In genomic region chr13:22030321-22030720, GRCh38 we compare ENCODE assay signal across 21 cellular contexts.
DNase-seq lines count a peak whose midpoint lies in the region; ATAC-seq and TF ChIP-seq lines count a peak whose summit lies in the region.
"Had no signal": no experiment of that assay in that cellular context is flagged by ENCODE, and none has a peak within 500 bp of the region (broad histone marks: within the 10 kb centered on the region; RNA-seq: fewer than 3 reads in every experiment).

No MANE protein-coding gene starts in this region.

- intact Hi-C loops in IMR-90 (cut with micrococcal nuclease): no loop called here
- intact Hi-C loops in vagina (cut with DNase I): no loop called here
- intact Hi-C loops in CD4-positive, alpha-beta T cell (cut with DNase I, micrococcal nuclease): no loop called here
- intact Hi-C loops in PC-3 (cut with micrococcal nuclease): no loop called here

- no peak for DNase-seq in CD4-positive, CD25-positive, alpha-beta regulatory T cell
- DNase-seq in IMR-90: no peak
- DNase-seq in nephron progenitor cell: no peak
- peak in 1 of 2 donors; percentile 79 for DNase-seq in vagina (ENCODE audit: extremely low spot score in 2 of 2)
- no peak for DNase-seq in NCI-H1436 (lab: John Stamatoyannopoulos, UW)
- no peak for DNase-seq in CD4-positive, alpha-beta T cell
- DNase-seq in PC-3: no peak
- DNase-seq: 8988T; ACHN; BE2C; C1 segment of cervical spinal cord; CD4-positive, alpha-beta memory T cell; CD8-positive, alpha-beta memory T cell; COR-L47; DMS 273 treated with DMSO at 0.1 percent for 48 hours; DMS153; DMS53; DMS79 treated with DMSO at 0.1 percent for 48 hours; GF-D8 had no signal

- no peak for ATAC-seq in CD4-positive, CD25-positive, alpha-beta regulatory T cell (ENCODE audit: low read depth in 2 of 2)
- ATAC-seq in IMR-90 (ENCODE audit: low read depth) (no peak), PC-3 (no peak)
- ATAC-seq in CD4-positive, alpha-beta T cell (ENCODE audit: poor library complexity): no peak

- WGBS in IMR-90 (ENCODE audit: extremely low coverage in 2 of 2, insufficient read length in 1 of 2), 2 experiments: 74% methylated on average over 4 of the region's 6 CpGs; no CpG with 5 or more reads in 1 of the 2 experiments

- CTCF ChIA-PET in IMR-90 (lab: Yijun Ruan, JAX) (no interaction called here), PC-3 (lab: Charles Lee) (no interaction called here)
- CTCF ChIA-PET in CD4-positive, alpha-beta T cell (lab: Charles Lee): no interaction called here

- no peak overlapping the region for H2AK5ac ChIP-seq in IMR-90 (ENCODE audit: low read depth, low read length)

- no peak overlapping the region for H2BK20ac ChIP-seq in IMR-90 (ENCODE audit: low read depth, low read length)

- no peaks in the 10 kb centered on the region for H3K4me1 ChIP-seq in CD4-positive, CD25-positive, alpha-beta regulatory T cell (ENCODE audit: control insufficient read depth, insufficient read depth, low read length, poor library complexity, severe bottlenecking)
- H3K4me1 ChIP-seq in IMR-90 (ENCODE audit: control insufficient read depth, insufficient read depth, low read length): no peaks in the 10 kb centered on the region
- H3K4me1 ChIP-seq in vagina: no peaks in the 10 kb centered on the region
- no peaks in the 10 kb centered on the region for H3K4me1 ChIP-seq in PC-3 (ENCODE audit: insufficient read depth, low read length)
- H3K4me1 ChIP-seq: BE2C, BLaER1 had no signal

- H3K27ac ChIP-seq in CD4-positive, CD25-positive, alpha-beta regulatory T cell (ENCODE audit: insufficient read depth, low read length, poor library complexity, severe bottlenecking): no peak overlapping the region
- H3K27ac ChIP-seq in IMR-90 (ENCODE audit: insufficient read depth, low read length): no peak overlapping the region
- H3K27ac ChIP-seq in vagina: peak overlapping the region; percentile 9
- H3K27ac ChIP-seq in CD4-positive, alpha-beta T cell (ENCODE audit: low read depth, low read length): no peak overlapping the region
- H3K27ac ChIP-seq in PC-3 (ENCODE audit: low read length): no peak overlapping the region
- H3K27ac ChIP-seq: BLaER1 had no signal

- no peak overlapping the region for H3K14ac ChIP-seq in IMR-90 (replicated peaks; ENCODE audit: low read depth, low read length)

- H3K27me3 Mint-ChIP-seq in CD4-positive, CD25-positive, alpha-beta regulatory T cell: no peaks in the 10 kb centered on the region
- peaks cover 5% of the 10 kb centered on the region for H3K27me3 Mint-ChIP-seq in nephron progenitor cell (ENCODE audit: low read depth, poor library complexity)
- H3K27me3 Mint-ChIP-seq in CD4-positive, alpha-beta T cell: peaks cover 4% of the 10 kb centered on the region

- H2BK5ac ChIP-seq in IMR-90 (ENCODE audit: low read depth, low read length, poor library complexity, severe bottlenecking): no peak overlapping the region

- H3F3A ChIP-seq in PC-3 (ENCODE audit: low read length, unreplicated experiment): no peaks in the 10 kb centered on the region

- in situ Hi-C loops in IMR-90 (cut with MboI; ENCODE audit: low sequenced_read_pairs): no loop called here

- peak overlapping the region in 2 of 3 donors; percentile 36 to 79 for H3K27ac Mint-ChIP-seq in CD4-positive, CD25-positive, alpha-beta regulatory T cell
- peak overlapping the region; percentile 49 for H3K27ac Mint-ChIP-seq in nephron progenitor cell
- no peak overlapping the region for H3K27ac Mint-ChIP-seq in CD4-positive, alpha-beta T cell
- H3K27ac Mint-ChIP-seq: CD4-positive, alpha-beta memory T cell had no signal

- no peaks in the 10 kb centered on the region; the same call in 1 of the 2 replicates for H3K9me1 ChIP-seq in IMR-90 (ENCODE audit: insufficient read depth, low read length)

- H4K20me1 ChIP-seq in IMR-90 (ENCODE audit: insufficient read depth, low read length) (no peaks in the 10 kb centered on the region), PC-3 (ENCODE audit: low read length) (no peaks in the 10 kb centered on the region)
- H4K20me1 ChIP-seq: BLaER1 had no signal

- H2AFZ ChIP-seq in IMR-90 (replicated peaks; ENCODE audit: low read length, poor library complexity) (no peak overlapping the region), PC-3 (ENCODE audit: low read length) (no peak overlapping the region)

- H2BK120ac ChIP-seq in IMR-90 (ENCODE audit: low read depth, low read length): no peak overlapping the region

- dilution Hi-C loops in IMR-90 (cut with HindIII; ENCODE audit: low sequenced_read_pairs, unreplicated experiment): no loop called here

- no peak overlapping the region for H3K4ac ChIP-seq in IMR-90 (ENCODE audit: low read depth, low read length)

- H3K18ac ChIP-seq in IMR-90 (ENCODE audit: low read depth, low read length): no peak overlapping the region

- H3K79me1 ChIP-seq in IMR-90 (ENCODE audit: low read depth in 1 of 2, low read length in 2 of 2): no peaks in the 10 kb centered on the region

- no peak overlapping the region for H3K4me3 ChIP-seq in CD4-positive, CD25-positive, alpha-beta regulatory T cell (ENCODE audit: low read depth, low read length)
- H3K4me3 ChIP-seq in IMR-90 (ENCODE audit: insufficient read depth, low read depth, low read length) (no peak overlapping the region), vagina (no peak overlapping the region), PC-3 (ENCODE audit: low read length) (no peak overlapping the region)
- H3K4me3 ChIP-seq: BLaER1 had no signal

- H3K56ac ChIP-seq in IMR-90 (ENCODE audit: extremely low read depth, insufficient read depth, low read length): no peak overlapping the region

- POLR2A ChIA-PET in IMR-90 (lab: Charles Lee; ENCODE audit: unreplicated experiment) (no interaction called here), PC-3 (lab: Charles Lee; ENCODE audit: unreplicated experiment) (no interaction called here)
- POLR2A ChIA-PET in CD4-positive, alpha-beta T cell (lab: Charles Lee): no interaction called here

- TF ChIP-seq CTCF in IMR-90 (conservative IDR thresholded peaks at IDR 0.05; ENCODE audit: low read depth, low read length): no peak
- no peak for TF ChIP-seq CTCF in nephron progenitor cell (IDR thresholded peaks at IDR 0.05)
- TF ChIP-seq CTCF in vagina (IDR thresholded peaks at IDR 0.05): no peak
- TF ChIP-seq CTCF in CD4-positive, alpha-beta T cell (IDR thresholded peaks at IDR 0.05): no peak
- TF ChIP-seq CTCF in PC-3 (conservative IDR thresholded peaks at IDR 0.05; ENCODE audit: low read depth, low read length): no peak

- no peak overlapping the region for H4K5ac ChIP-seq in IMR-90 (ENCODE audit: low read depth, low read length)

- no peak overlapping the region for H4K91ac ChIP-seq in IMR-90 (ENCODE audit: insufficient read depth, low read depth, low read length)

- H3K23ac ChIP-seq in IMR-90 (ENCODE audit: low read depth, low read length): 0 out of 2 replicates have a peak overlapping the region, but pooled peaks have one; percentile 15

- no peak overlapping the region for H2BK15ac ChIP-seq in IMR-90 (ENCODE audit: low read depth, low read length)

- H3K9me3 Mint-ChIP-seq in CD4-positive, CD25-positive, alpha-beta regulatory T cell: no peaks in the 10 kb centered on the region
- H3K9me3 Mint-ChIP-seq in nephron progenitor cell: no peaks in the 10 kb centered on the region
- no peaks in the 10 kb centered on the region for H3K9me3 Mint-ChIP-seq in CD4-positive, alpha-beta T cell
- H3K9me3 Mint-ChIP-seq: CD8-positive, alpha-beta memory T cell had no signal

- no peaks in the 10 kb centered on the region for H3K4me1 Mint-ChIP-seq in CD4-positive, CD25-positive, alpha-beta regulatory T cell
- peaks cover 13% of the 10 kb centered on the region for H3K4me1 Mint-ChIP-seq in nephron progenitor cell
- H3K4me1 Mint-ChIP-seq in CD4-positive, alpha-beta T cell (ENCODE audit: low read depth): no peaks in the 10 kb centered on the region
- H3K4me1 Mint-ChIP-seq: CD14-positive monocyte had no signal

- H3K4me3 Mint-ChIP-seq in CD4-positive, CD25-positive, alpha-beta regulatory T cell: no peak overlapping the region
- no peak overlapping the region for H3K4me3 Mint-ChIP-seq in nephron progenitor cell
- no peak overlapping the region for H3K4me3 Mint-ChIP-seq in CD4-positive, alpha-beta T cell
- H3K4me3 Mint-ChIP-seq: CD14-positive monocyte; CD4-positive, alpha-beta memory T cell; CD8-positive, alpha-beta memory T cell had no signal

- no peaks in the 10 kb centered on the region for H3K9me3 ChIP-seq in CD4-positive, CD25-positive, alpha-beta regulatory T cell (ENCODE audit: control insufficient read depth in 2 of 2, low read length in 2 of 2)
- H3K9me3 ChIP-seq in IMR-90 (ENCODE audit: control insufficient read depth, insufficient read depth, low read length) (peaks cover 2% of the 10 kb centered on the region; the same call in 1 of the 2 replicates), vagina (no peaks in the 10 kb centered on the region), PC-3 (ENCODE audit: low read length) (no peaks in the 10 kb centered on the region)
- no peaks in the 10 kb centered on the region for H3K9me3 ChIP-seq in CD4-positive, alpha-beta T cell (ENCODE audit: control insufficient read depth, low read length)
- H3K9me3 ChIP-seq: BE2C, BLaER1 had no signal

- H3K36me3 Mint-ChIP-seq in CD4-positive, CD25-positive, alpha-beta regulatory T cell: no peaks in the 10 kb centered on the region
- H3K36me3 Mint-ChIP-seq in nephron progenitor cell (ENCODE audit: low read depth): no peaks in the 10 kb centered on the region
- H3K36me3 Mint-ChIP-seq in CD4-positive, alpha-beta T cell (ENCODE audit: low read depth): no peaks in the 10 kb centered on the region
- H3K36me3 Mint-ChIP-seq: CD14-positive monocyte; CD4-positive, alpha-beta memory T cell; CD8-positive, alpha-beta memory T cell had no signal

- H3K9ac ChIP-seq in IMR-90 (ENCODE audit: low read depth, low read length) (no peak overlapping the region), PC-3 (ENCODE audit: low read length) (no peak overlapping the region)
- H3K9ac ChIP-seq: BLaER1 had no signal

- no peaks in the 10 kb centered on the region for H3K36me3 ChIP-seq in CD4-positive, CD25-positive, alpha-beta regulatory T cell (ENCODE audit: control insufficient read depth, insufficient read depth, low read length)
- H3K36me3 ChIP-seq in IMR-90 (ENCODE audit: control insufficient read depth, insufficient read depth, low read length) (no peaks in the 10 kb centered on the region), vagina (no peaks in the 10 kb centered on the region), PC-3 (ENCODE audit: low read depth, low read length) (no peaks in the 10 kb centered on the region)
- H3K36me3 ChIP-seq: BE2C, BLaER1 had no signal

- no peak overlapping the region for H2AK9ac ChIP-seq in IMR-90 (replicated peaks; ENCODE audit: low read depth, low read length, poor library complexity)

- BruUV-seq in IMR-90 (replicated peaks; lab: Mats Ljungman, UMichigan) (no TSS peak), PC-3 (replicated peaks; lab: Mats Ljungman, UMichigan) (no TSS peak)

- H3K4me2 ChIP-seq in IMR-90 (ENCODE audit: low read depth, low read length) (no peak overlapping the region), PC-3 (ENCODE audit: low read length) (no peak overlapping the region)
- H3K4me2 ChIP-seq: BLaER1 had no signal

- H4K8ac ChIP-seq in IMR-90 (ENCODE audit: low read depth in 2 of 2, low read length in 2 of 2): no peak overlapping the region

- TF ChIP-seq POLR2A in IMR-90 (IDR thresholded peaks at IDR 0.05; ENCODE audit: low read depth, low read length) (no peak), vagina (IDR thresholded peaks at IDR 0.05) (no peak)

- TF ChIP-seq RAD21 in IMR-90 (IDR thresholded peaks at IDR 0.05; ENCODE audit: low read length): no peak

- no peaks in the 10 kb centered on the region for H3K79me2 ChIP-seq in PC-3 (ENCODE audit: low read length)

- H3K9me2 ChIP-seq in PC-3 (replicated peaks; ENCODE audit: low read length): no peaks in the 10 kb centered on the region

- H3K27me3 ChIP-seq in CD4-positive, CD25-positive, alpha-beta regulatory T cell (ENCODE audit: control insufficient read depth, insufficient read depth, low read length): peaks cover 2% of the 10 kb centered on the region
- H3K27me3 ChIP-seq in IMR-90 (ENCODE audit: control insufficient read depth, insufficient read depth, low read length) (peaks cover 13% of the 10 kb centered on the region; the same call in 1 of the 2 replicates), vagina (no peaks in the 10 kb centered on the region), PC-3 (ENCODE audit: low read length) (peaks cover 10% of the 10 kb centered on the region)
- no peaks in the 10 kb centered on the region for H3K27me3 ChIP-seq in CD4-positive, alpha-beta T cell (ENCODE audit: control insufficient read depth, insufficient read depth, low read length)
- H3K27me3 ChIP-seq: BE2C, BLaER1 had no signal
